ENCODE assay signal across 2 cellular contexts in the genomic region with DNA sequence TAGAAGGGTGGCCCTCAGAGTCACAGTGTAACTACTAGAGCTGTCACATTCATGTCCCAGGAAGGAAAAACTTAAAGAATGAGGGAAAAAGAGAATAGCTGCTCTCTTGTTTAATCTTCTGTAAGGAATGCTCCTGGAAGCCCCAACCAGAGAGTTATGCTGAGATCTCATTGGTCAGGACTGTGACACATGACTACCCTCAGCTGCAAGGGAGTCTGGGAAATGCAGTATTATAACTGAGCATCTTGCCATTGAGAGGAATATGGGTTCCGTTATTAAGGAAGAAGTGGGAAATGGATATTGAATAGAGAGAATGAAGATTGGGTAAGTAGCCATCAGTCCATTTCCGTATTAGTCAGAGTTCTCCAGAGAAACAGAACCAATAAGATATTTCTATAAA.
TF ChIP-seq lines count a peak whose summit lies in the region.

No MANE protein-coding gene starts in this region.

TF ChIP-seq in SK-N-SH, 30 proteins besides CTCF, POLR2A, EP300 and RAD21:
- TF ChIP-seq, protein P1, sequence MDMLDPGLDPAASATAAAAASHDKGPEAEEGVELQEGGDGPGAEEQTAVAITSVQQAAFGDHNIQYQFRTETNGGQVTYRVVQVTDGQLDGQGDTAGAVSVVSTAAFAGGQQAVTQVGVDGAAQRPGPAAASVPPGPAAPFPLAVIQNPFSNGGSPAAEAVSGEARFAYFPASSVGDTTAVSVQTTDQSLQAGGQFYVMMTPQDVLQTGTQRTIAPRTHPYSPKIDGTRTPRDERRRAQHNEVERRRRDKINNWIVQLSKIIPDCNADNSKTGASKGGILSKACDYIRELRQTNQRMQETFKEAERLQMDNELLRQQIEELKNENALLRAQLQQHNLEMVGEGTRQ (IDR thresholded peaks at IDR 0.05; ENCODE audit: borderline replicate concordance, low read depth, low read length): no peak
- TF ChIP-seq, protein P2, sequence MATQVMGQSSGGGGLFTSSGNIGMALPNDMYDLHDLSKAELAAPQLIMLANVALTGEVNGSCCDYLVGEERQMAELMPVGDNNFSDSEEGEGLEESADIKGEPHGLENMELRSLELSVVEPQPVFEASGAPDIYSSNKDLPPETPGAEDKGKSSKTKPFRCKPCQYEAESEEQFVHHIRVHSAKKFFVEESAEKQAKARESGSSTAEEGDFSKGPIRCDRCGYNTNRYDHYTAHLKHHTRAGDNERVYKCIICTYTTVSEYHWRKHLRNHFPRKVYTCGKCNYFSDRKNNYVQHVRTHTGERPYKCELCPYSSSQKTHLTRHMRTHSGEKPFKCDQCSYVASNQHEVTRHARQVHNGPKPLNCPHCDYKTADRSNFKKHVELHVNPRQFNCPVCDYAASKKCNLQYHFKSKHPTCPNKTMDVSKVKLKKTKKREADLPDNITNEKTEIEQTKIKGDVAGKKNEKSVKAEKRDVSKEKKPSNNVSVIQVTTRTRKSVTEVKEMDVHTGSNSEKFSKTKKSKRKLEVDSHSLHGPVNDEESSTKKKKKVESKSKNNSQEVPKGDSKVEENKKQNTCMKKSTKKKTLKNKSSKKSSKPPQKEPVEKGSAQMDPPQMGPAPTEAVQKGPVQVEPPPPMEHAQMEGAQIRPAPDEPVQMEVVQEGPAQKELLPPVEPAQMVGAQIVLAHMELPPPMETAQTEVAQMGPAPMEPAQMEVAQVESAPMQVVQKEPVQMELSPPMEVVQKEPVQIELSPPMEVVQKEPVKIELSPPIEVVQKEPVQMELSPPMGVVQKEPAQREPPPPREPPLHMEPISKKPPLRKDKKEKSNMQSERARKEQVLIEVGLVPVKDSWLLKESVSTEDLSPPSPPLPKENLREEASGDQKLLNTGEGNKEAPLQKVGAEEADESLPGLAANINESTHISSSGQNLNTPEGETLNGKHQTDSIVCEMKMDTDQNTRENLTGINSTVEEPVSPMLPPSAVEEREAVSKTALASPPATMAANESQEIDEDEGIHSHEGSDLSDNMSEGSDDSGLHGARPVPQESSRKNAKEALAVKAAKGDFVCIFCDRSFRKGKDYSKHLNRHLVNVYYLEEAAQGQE (IDR thresholded peaks at IDR 0.05; ENCODE audit: low read depth, low read length): no peak
- TF ChIP-seq, protein P3, sequence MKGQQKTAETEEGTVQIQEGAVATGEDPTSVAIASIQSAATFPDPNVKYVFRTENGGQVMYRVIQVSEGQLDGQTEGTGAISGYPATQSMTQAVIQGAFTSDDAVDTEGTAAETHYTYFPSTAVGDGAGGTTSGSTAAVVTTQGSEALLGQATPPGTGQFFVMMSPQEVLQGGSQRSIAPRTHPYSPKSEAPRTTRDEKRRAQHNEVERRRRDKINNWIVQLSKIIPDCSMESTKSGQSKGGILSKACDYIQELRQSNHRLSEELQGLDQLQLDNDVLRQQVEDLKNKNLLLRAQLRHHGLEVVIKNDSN (IDR thresholded peaks at IDR 0.05; ENCODE audit: borderline replicate concordance, low read depth): peak; percentile 34; the same call in 1 of the 2 replicates
- TF ChIP-seq, protein P4, sequence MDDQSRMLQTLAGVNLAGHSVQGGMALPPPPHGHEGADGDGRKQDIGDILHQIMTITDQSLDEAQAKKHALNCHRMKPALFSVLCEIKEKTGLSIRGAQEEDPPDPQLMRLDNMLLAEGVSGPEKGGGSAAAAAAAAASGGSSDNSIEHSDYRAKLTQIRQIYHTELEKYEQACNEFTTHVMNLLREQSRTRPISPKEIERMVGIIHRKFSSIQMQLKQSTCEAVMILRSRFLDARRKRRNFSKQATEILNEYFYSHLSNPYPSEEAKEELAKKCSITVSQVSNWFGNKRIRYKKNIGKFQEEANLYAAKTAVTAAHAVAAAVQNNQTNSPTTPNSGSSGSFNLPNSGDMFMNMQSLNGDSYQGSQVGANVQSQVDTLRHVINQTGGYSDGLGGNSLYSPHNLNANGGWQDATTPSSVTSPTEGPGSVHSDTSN (IDR thresholded peaks at IDR 0.05): no peak

TF ChIP-seq in SK-N-SH treated with all-trans-retinoic acid at 6 μM for 48 hours, 23 proteins besides CTCF, POLR2A, EP300 and RAD21:
- TF ChIP-seq, protein P5, sequence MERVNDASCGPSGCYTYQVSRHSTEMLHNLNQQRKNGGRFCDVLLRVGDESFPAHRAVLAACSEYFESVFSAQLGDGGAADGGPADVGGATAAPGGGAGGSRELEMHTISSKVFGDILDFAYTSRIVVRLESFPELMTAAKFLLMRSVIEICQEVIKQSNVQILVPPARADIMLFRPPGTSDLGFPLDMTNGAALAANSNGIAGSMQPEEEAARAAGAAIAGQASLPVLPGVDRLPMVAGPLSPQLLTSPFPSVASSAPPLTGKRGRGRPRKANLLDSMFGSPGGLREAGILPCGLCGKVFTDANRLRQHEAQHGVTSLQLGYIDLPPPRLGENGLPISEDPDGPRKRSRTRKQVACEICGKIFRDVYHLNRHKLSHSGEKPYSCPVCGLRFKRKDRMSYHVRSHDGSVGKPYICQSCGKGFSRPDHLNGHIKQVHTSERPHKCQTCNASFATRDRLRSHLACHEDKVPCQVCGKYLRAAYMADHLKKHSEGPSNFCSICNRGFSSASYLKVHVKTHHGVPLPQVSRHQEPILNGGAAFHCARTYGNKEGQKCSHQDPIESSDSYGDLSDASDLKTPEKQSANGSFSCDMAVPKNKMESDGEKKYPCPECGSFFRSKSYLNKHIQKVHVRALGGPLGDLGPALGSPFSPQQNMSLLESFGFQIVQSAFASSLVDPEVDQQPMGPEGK (CRISPR knock-in tag; IDR thresholded peaks at IDR 0.05; ENCODE audit: borderline replicate concordance): no peak
- TF ChIP-seq ESRRG (CRISPR knock-in tag; IDR thresholded peaks at IDR 0.05) (no peak), ZNF565 (CRISPR knock-in tag; conservative IDR thresholded peaks at IDR 0.05; ENCODE audit: low read depth) (no peak), BACH2 (CRISPR knock-in tag; IDR thresholded peaks at IDR 0.05; ENCODE audit: borderline replicate concordance) (no peak), ZNF8 (CRISPR knock-in tag; IDR thresholded peaks at IDR 0.05) (no peak), PPARA (CRISPR knock-in tag; IDR thresholded peaks at IDR 0.05; ENCODE audit: borderline replicate concordance) (no peak), SNAI2 (CRISPR knock-in tag; IDR thresholded peaks at IDR 0.05) (no peak), ZNF70 (CRISPR knock-in tag; IDR thresholded peaks at IDR 0.05) (no peak), TCF4 (CRISPR knock-in tag; IDR thresholded peaks at IDR 0.05; ENCODE audit: borderline replicate concordance) (no peak), TOX (CRISPR knock-in tag; IDR thresholded peaks at IDR 0.05; ENCODE audit: borderline replicate concordance) (no peak), ISL1 (CRISPR knock-in tag; IDR thresholded peaks at IDR 0.05) (no peak), ZFP30 (CRISPR knock-in tag; IDR thresholded peaks at IDR 0.05) (no peak), ZC3H10 (CRISPR knock-in tag; IDR thresholded peaks at IDR 0.05) (no peak), ARNTL (CRISPR knock-in tag; IDR thresholded peaks at IDR 0.05; ENCODE audit: borderline replicate concordance, low read depth) (no peak), CSDC2 (CRISPR knock-in tag; IDR thresholded peaks at IDR 0.05) (no peak), OSR1 (CRISPR knock-in tag; IDR thresholded peaks at IDR 0.05) (no peak)
- TF ChIP-seq, protein P6, sequence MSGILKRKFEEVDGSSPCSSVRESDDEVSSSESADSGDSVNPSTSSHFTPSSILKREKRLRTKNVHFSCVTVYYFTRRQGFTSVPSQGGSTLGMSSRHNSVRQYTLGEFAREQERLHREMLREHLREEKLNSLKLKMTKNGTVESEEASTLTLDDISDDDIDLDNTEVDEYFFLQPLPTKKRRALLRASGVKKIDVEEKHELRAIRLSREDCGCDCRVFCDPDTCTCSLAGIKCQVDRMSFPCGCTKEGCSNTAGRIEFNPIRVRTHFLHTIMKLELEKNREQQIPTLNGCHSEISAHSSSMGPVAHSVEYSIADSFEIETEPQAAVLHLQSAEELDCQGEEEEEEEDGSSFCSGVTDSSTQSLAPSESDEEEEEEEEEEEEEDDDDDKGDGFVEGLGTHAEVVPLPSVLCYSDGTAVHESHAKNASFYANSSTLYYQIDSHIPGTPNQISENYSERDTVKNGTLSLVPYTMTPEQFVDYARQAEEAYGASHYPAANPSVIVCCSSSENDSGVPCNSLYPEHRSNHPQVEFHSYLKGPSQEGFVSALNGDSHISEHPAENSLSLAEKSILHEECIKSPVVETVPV (CRISPR knock-in tag; IDR thresholded peaks at IDR 0.05): no peak
- TF ChIP-seq, protein P7, sequence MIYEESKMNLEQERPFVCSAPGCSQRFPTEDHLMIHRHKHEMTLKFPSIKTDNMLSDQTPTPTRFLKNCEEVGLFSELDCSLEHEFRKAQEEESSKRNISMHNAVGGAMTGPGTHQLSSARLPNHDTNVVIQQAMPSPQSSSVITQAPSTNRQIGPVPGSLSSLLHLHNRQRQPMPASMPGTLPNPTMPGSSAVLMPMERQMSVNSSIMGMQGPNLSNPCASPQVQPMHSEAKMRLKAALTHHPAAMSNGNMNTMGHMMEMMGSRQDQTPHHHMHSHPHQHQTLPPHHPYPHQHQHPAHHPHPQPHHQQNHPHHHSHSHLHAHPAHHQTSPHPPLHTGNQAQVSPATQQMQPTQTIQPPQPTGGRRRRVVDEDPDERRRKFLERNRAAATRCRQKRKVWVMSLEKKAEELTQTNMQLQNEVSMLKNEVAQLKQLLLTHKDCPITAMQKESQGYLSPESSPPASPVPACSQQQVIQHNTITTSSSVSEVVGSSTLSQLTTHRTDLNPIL (CRISPR knock-in tag; IDR thresholded peaks at IDR 0.05; ENCODE audit: low read depth): no peak
- TF ChIP-seq, protein P8, sequence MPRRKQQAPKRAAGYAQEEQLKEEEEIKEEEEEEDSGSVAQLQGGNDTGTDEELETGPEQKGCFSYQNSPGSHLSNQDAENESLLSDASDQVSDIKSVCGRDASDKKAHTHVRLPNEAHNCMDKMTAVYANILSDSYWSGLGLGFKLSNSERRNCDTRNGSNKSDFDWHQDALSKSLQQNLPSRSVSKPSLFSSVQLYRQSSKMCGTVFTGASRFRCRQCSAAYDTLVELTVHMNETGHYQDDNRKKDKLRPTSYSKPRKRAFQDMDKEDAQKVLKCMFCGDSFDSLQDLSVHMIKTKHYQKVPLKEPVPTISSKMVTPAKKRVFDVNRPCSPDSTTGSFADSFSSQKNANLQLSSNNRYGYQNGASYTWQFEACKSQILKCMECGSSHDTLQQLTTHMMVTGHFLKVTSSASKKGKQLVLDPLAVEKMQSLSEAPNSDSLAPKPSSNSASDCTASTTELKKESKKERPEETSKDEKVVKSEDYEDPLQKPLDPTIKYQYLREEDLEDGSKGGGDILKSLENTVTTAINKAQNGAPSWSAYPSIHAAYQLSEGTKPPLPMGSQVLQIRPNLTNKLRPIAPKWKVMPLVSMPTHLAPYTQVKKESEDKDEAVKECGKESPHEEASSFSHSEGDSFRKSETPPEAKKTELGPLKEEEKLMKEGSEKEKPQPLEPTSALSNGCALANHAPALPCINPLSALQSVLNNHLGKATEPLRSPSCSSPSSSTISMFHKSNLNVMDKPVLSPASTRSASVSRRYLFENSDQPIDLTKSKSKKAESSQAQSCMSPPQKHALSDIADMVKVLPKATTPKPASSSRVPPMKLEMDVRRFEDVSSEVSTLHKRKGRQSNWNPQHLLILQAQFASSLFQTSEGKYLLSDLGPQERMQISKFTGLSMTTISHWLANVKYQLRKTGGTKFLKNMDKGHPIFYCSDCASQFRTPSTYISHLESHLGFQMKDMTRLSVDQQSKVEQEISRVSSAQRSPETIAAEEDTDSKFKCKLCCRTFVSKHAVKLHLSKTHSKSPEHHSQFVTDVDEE (CRISPR knock-in tag; IDR thresholded peaks at IDR 0.05): no peak
